In genomic region chr2:30230479-30230854, GRCh38 we compare ENCODE assay signal across 8 cellular contexts. TPM values are rescaled to one million over a fixed set of nuclear protein-coding genes. Genes with fewer than 3 reads are reported as not detected.
A peak's percentile ranks its signal among the peaks of the same experiment; 100 is the strongest.
DNase-seq lines count a peak whose midpoint lies in the region; ATAC-seq and TF ChIP-seq lines count a peak whose summit lies in the region.

No MANE protein-coding gene starts in this region.

- TF ChIP-seq CTCF in HFFc6 (IDR thresholded peaks at IDR 0.05) (no peak), retinal pigment epithelial cell (conservative IDR thresholded peaks at IDR 0.05; ENCODE audit: low read depth, low read length) (peak; percentile 38)

- peaks cover 14% of the 10 kb centered on the region; the same call in 1 of the 2 replicates for H3K27me3 Mint-ChIP-seq in HFFc6 (ENCODE audit: insufficient read depth)
- H3K27me3 Mint-ChIP-seq in activated T-helper 2 cell treated with anti-CD3 and anti-CD28 coated beads, Interferon-gamma antibody, Interleukin-2, Interleukin-4, amounts not matched to agents 10 μg/mL and 5 μg/mL and 100 μg/mL, durations not matched to agents 14 hours and 24 hours and 36 hours (ENCODE audit: low read depth) = peaks cover 4% of the 10 kb centered on the region

- intact Hi-C loops in activated T-helper 2 cell treated with anti-CD3 and anti-CD28 coated beads, Interferon-gamma antibody, Interleukin-2, Interleukin-4, amounts not matched to agents 10 μg/mL and 5 μg/mL and 100 μg/mL, durations not matched to agents 14 hours and 24 hours and 36 hours (cut with micrococcal nuclease) = no loop called here
- intact Hi-C loops in left ventricle myocardium superior (cut with micrococcal nuclease) = loop anchor here (10.0 kb wide), 1 partner anchor 124 kb away; no protein-coding TSS in a partner anchor

- peaks cover 47% of the 10 kb centered on the region for H3K4me1 Mint-ChIP-seq in HFFc6 (ENCODE audit: low read depth)
- peaks cover 50% of the 10 kb centered on the region for H3K4me1 Mint-ChIP-seq in activated T-helper 2 cell treated with anti-CD3 and anti-CD28 coated beads, Interferon-gamma antibody, Interleukin-2, Interleukin-4, amounts not matched to agents 10 μg/mL and 5 μg/mL and 100 μg/mL, durations not matched to agents 14 hours and 24 hours and 36 hours (ENCODE audit: low read depth)

- peaks cover 8% of the 10 kb centered on the region; the same call in 1 of the 2 replicates for H3K36me3 Mint-ChIP-seq in HFFc6 (ENCODE audit: low read depth)
- peaks cover 15% of the 10 kb centered on the region for H3K36me3 Mint-ChIP-seq in activated T-helper 2 cell treated with anti-CD3 and anti-CD28 coated beads, Interferon-gamma antibody, Interleukin-2, Interleukin-4, amounts not matched to agents 10 μg/mL and 5 μg/mL and 100 μg/mL, durations not matched to agents 14 hours and 24 hours and 36 hours (ENCODE audit: low read depth)

- no peaks in the 10 kb centered on the region for H3K9me3 Mint-ChIP-seq in HFFc6
- H3K9me3 Mint-ChIP-seq in activated T-helper 2 cell treated with anti-CD3 and anti-CD28 coated beads, Interferon-gamma antibody, Interleukin-2, Interleukin-4, amounts not matched to agents 10 μg/mL and 5 μg/mL and 100 μg/mL, durations not matched to agents 14 hours and 24 hours and 36 hours = no peaks in the 10 kb centered on the region

- no peak overlapping the region for H3K27ac Mint-ChIP-seq in HFFc6
- peak overlapping the region; percentile 56 for H3K27ac Mint-ChIP-seq in activated T-helper 2 cell treated with anti-CD3 and anti-CD28 coated beads, Interferon-gamma antibody, Interleukin-2, Interleukin-4, amounts not matched to agents 10 μg/mL and 5 μg/mL and 100 μg/mL, durations not matched to agents 14 hours and 24 hours and 36 hours

- ATAC-seq in left ventricle myocardium superior (peak; percentile 23), HG02973 (IDR thresholded peaks at IDR 0.05; ENCODE audit: unreplicated experiment) (no peak), GM18517 (IDR thresholded peaks at IDR 0.05; ENCODE audit: unreplicated experiment) (no peak)

- peak overlapping the region; percentile 91 for H3K4me3 ChIP-seq in retinal pigment epithelial cell (ENCODE audit: low read length)

- H3K4me3 Mint-ChIP-seq in HFFc6 = peak overlapping the region; percentile 79
- peak overlapping the region; percentile 72 for H3K4me3 Mint-ChIP-seq in activated T-helper 2 cell treated with anti-CD3 and anti-CD28 coated beads, Interferon-gamma antibody, Interleukin-2, Interleukin-4, amounts not matched to agents 10 μg/mL and 5 μg/mL and 100 μg/mL, durations not matched to agents 14 hours and 24 hours and 36 hours (ENCODE audit: low read depth)

- no peak for DNase-seq in HFFc6
- DNase-seq in activated T-helper 2 cell treated with anti-CD3 and anti-CD28 coated beads, Interferon-gamma antibody, Interleukin-2, Interleukin-4, amounts not matched to agents 10 μg/mL and 5 μg/mL and 100 μg/mL, durations not matched to agents 14 hours and 24 hours and 36 hours (ENCODE audit: low spot score) = no peak
- DNase-seq in left ventricle myocardium superior = peak; percentile 67
- DNase-seq in retinal pigment epithelial cell (ENCODE audit: low read depth) = peak; percentile 64
- no peak for DNase-seq in putamen (ENCODE audit: low spot score)
- no peak for DNase-seq in NCI-H1436 (lab: John Stamatoyannopoulos, UW)

RNA-seq across cellular contexts. Expression of gene LBH, which starts 0.9 kb away (rescaled TPM):
- total RNA-seq in HFFc6 (2021; fragmentation: NEBNext Ultra II Directional; extraction: Animal tissue kit (Norgen Biotek cat#: 25700)) = 10 to 100 TPM; 24.4 to 99.2 (median 92.8) TPM
- 60.8 and 61.1 TPM in 2 replicates for total RNA-seq in activated T-helper 2 cell treated with anti-CD3 and anti-CD28 coated beads, Interferon-gamma antibody, Interleukin-2, Interleukin-4, amounts not matched to agents 10 μg/mL and 5 μg/mL and 100 μg/mL, durations not matched to agents 14 hours and 24 hours and 36 hours
- total RNA-seq in left ventricle myocardium superior = 129 TPM

Comparison
In these comparisons a context has a peak if more than half of its experiments do, and no peak if none do; other contexts are left out.
1. DNase-seq: peak in left ventricle myocardium superior (single experiment) and retinal pigment epithelial cell (single experiment); none in HFFc6 (single experiment), activated T-helper 2 cell treated with anti-CD3 and anti-CD28 coated beads, Interferon-gamma antibody, Interleukin-2, Interleukin-4, amounts not matched to agents 10 μg/mL and 5 μg/mL and 100 μg/mL, durations not matched to agents 14 hours and 24 hours and 36 hours (single experiment), putamen (single experiment) and NCI-H1436 (single experiment).